14 cellular contexts compared by ENCODE assay signal in genomic region chrX:42602136-42602535, GRCh38.
DNase-seq lines count a peak whose midpoint lies in the region; ATAC-seq and TF ChIP-seq lines count a peak whose summit lies in the region.
"Had no signal": no experiment of that assay in that cellular context is flagged by ENCODE, and none has a peak within 500 bp of the region (broad histone marks: within the 10 kb centered on the region; RNA-seq: fewer than 3 reads in every experiment).

No MANE protein-coding gene starts in this region.

- no peaks in the 10 kb centered on the region for H3K36me3 Mint-ChIP-seq in progenitor cell of endocrine pancreas (ENCODE audit: insufficient read depth)
- H3K36me3 Mint-ChIP-seq: CD8-positive, alpha-beta memory T cell; IgD-negative memory B cell had no signal

- no peaks in the 10 kb centered on the region for H3K79me2 ChIP-seq in hepatocyte

- H3K9me3 Mint-ChIP-seq in progenitor cell of endocrine pancreas (ENCODE audit: low read depth), result no peaks in the 10 kb centered on the region
- H3K9me3 Mint-ChIP-seq: CD8-positive, alpha-beta memory T cell; HFFc6; IgD-negative memory B cell had no signal

- no peak overlapping the region for H2AFZ ChIP-seq in hepatocyte

- TF ChIP-seq POLR2A in right lobe of liver (IDR thresholded peaks at IDR 0.05), result no peak

- no peak overlapping the region for H3K4me2 ChIP-seq in hepatocyte
- H3K4me2 ChIP-seq: A549 had no signal

- DNase-seq in astrocyte of the hippocampus (ENCODE audit: low read depth, low spot score) (peak; percentile 38), hepatocyte (ENCODE audit: low spot score) (no peak), progenitor cell of endocrine pancreas (ENCODE audit: low spot score, unreplicated experiment) (no peak), right lobe of liver (no peak), C1 segment of cervical spinal cord (lab: John Stamatoyannopoulos, UW) (no peak)
- DNase-seq: CD8-positive, alpha-beta memory T cell; DMS 273 treated with DMSO at 0.1 percent for 48 hours; HCEC 1CT; HFFc6 had no signal

- no peaks in the 10 kb centered on the region for H3K9me2 ChIP-seq in hepatocyte (replicated peaks; ENCODE audit: insufficient read depth)

- intact Hi-C loops in right lobe of liver (cut with DNase I), result no loop called here

- H3K27ac ChIP-seq in HUES48 (ENCODE audit: low read depth, low read length) (peak overlapping the region; percentile 0), hepatocyte (peak overlapping the region; percentile 10), right lobe of liver (no peak overlapping the region)
- H3K27ac ChIP-seq: A549 had no signal

- ATAC-seq in right lobe of liver (no peak), HG03457 (IDR thresholded peaks at IDR 0.05; ENCODE audit: unreplicated experiment) (no peak), HG03159 (IDR thresholded peaks at IDR 0.05; ENCODE audit: unreplicated experiment) (no peak)
- ATAC-seq: A549 had no signal

- no peaks in the 10 kb centered on the region for H3K27me3 Mint-ChIP-seq in progenitor cell of endocrine pancreas
- H3K27me3 Mint-ChIP-seq: CD8-positive, alpha-beta memory T cell; IgD-negative memory B cell had no signal

- H3K36me3 ChIP-seq in HUES48 (ENCODE audit: control insufficient read depth, insufficient read depth, low read length) (no peaks in the 10 kb centered on the region), hepatocyte (replicated peaks; ENCODE audit: insufficient read depth, low read depth) (no peaks in the 10 kb centered on the region), right lobe of liver (no peaks in the 10 kb centered on the region)

- no peak for TF ChIP-seq CTCF in hepatocyte (IDR thresholded peaks at IDR 0.05; ENCODE audit: poor library complexity)
- no peak for TF ChIP-seq CTCF in progenitor cell of endocrine pancreas (IDR thresholded peaks at IDR 0.05; ENCODE audit: unreplicated experiment)
- TF ChIP-seq CTCF in right lobe of liver (IDR thresholded peaks at IDR 0.05), result no peak

- no peaks in the 10 kb centered on the region for H4K20me1 ChIP-seq in hepatocyte (ENCODE audit: insufficient read depth, poor library complexity, severe bottlenecking)

- no peak overlapping the region for H3K9ac ChIP-seq in HUES48 (ENCODE audit: low read depth, low read length)

- H3K27me3 ChIP-seq in HUES48 (ENCODE audit: control insufficient read depth, insufficient read depth, low read length) (no peaks in the 10 kb centered on the region), hepatocyte (no peaks in the 10 kb centered on the region), right lobe of liver (peaks cover 0 to 5% of the 10 kb centered on the region in 2 donors)

- no peaks in the 10 kb centered on the region for H3K9me3 ChIP-seq in HUES48 (ENCODE audit: control insufficient read depth, insufficient read depth, low read length)
- no peaks in the 10 kb centered on the region for H3K9me3 ChIP-seq in hepatocyte (ENCODE audit: low read depth)
- no peaks in the 10 kb centered on the region for H3K9me3 ChIP-seq in right lobe of liver
- H3K9me3 ChIP-seq: A549 had no signal

- peaks cover 10% of the 10 kb centered on the region for H3K4me1 Mint-ChIP-seq in progenitor cell of endocrine pancreas (ENCODE audit: low read depth)
- H3K4me1 Mint-ChIP-seq: CD8-positive, alpha-beta memory T cell had no signal

- WGBS in hepatocyte (ENCODE audit: low lambda C conversion rate, missing lambda C conversion rate), result 65% methylated on average over 3 of the region's 3 CpGs
- 45% methylated on average over 3 of the region's 3 CpGs for WGBS in right lobe of liver (ENCODE audit: insufficient coverage, low coverage, low lambda C conversion rate, missing lambda C conversion rate)

- no peak overlapping the region for H3K4me3 Mint-ChIP-seq in progenitor cell of endocrine pancreas (ENCODE audit: low read depth)
- H3K4me3 Mint-ChIP-seq: CD8-positive, alpha-beta memory T cell; HFFc6; IgD-negative memory B cell had no signal

- H3K4me3 ChIP-seq in HUES48 (ENCODE audit: low read depth, low read length) (no peak overlapping the region), hepatocyte (no peak overlapping the region), right lobe of liver (no peak overlapping the region)
- H3K4me3 ChIP-seq: A549 had no signal

- H3K27ac Mint-ChIP-seq in progenitor cell of endocrine pancreas, result peak overlapping the region; percentile 37
- H3K27ac Mint-ChIP-seq: CD8-positive, alpha-beta memory T cell; HFFc6; IgD-negative memory B cell had no signal

- peaks cover 13% of the 10 kb centered on the region; the same call in 1 of the 2 replicates for H3K4me1 ChIP-seq in HUES48 (ENCODE audit: control insufficient read depth, insufficient read depth, low read length)
- H3K4me1 ChIP-seq in hepatocyte (ENCODE audit: insufficient read depth), result no peaks in the 10 kb centered on the region
- H3K4me1 ChIP-seq in right lobe of liver, result peaks cover 0 to 23% (median 11%) of the 10 kb centered on the region in 4 donors
- H3K4me1 ChIP-seq: A549 had no signal

Comparison
In these comparisons a context has a peak if more than half of its experiments do, and no peak if none do; other contexts are left out.
1. H3K27ac ChIP-seq: peak in HUES48 (single experiment) and hepatocyte (single experiment); none in right lobe of liver (0 of 3).